In genomic region chr16:78129349-78129748, GRCh38 we compare ENCODE assay signal across 1 cellular context.
TF ChIP-seq lines count a peak whose summit lies in the region.

No MANE protein-coding gene starts in this region.

TF ChIP-seq in HepG2, 621 proteins besides CTCF, POLR2A, EP300 and RAD21 (continued from another document and continues in another):
- TF ChIP-seq KAT8 (CRISPR knock-in tag; IDR thresholded peaks at IDR 0.05): peak; percentile 62; the same call in 1 of the 2 replicates
- no peak for TF ChIP-seq ISX (CRISPR knock-in tag; conservative IDR thresholded peaks at IDR 0.05)
- TF ChIP-seq FOXK2 (IDR thresholded peaks at IDR 0.05): no peak
- TF ChIP-seq IKZF5 (CRISPR knock-in tag; IDR thresholded peaks at IDR 0.05): no peak
- TF ChIP-seq GTF2F1 (IDR thresholded peaks at IDR 0.05; ENCODE audit: low read length): no peak
- TF ChIP-seq THRA (CRISPR knock-in tag; IDR thresholded peaks at IDR 0.05; ENCODE audit: borderline replicate concordance): no peak
- no peak for TF ChIP-seq KDM2A (CRISPR knock-in tag; IDR thresholded peaks at IDR 0.05; ENCODE audit: borderline replicate concordance, low read depth)
- TF ChIP-seq MTF2 (CRISPR knock-in tag; IDR thresholded peaks at IDR 0.05; ENCODE audit: borderline replicate concordance): no peak
- no peak for TF ChIP-seq SIN3A (IDR thresholded peaks at IDR 0.05; ENCODE audit: borderline replicate concordance, low read depth, low read length)
- no peak for TF ChIP-seq ISL2 (CRISPR knock-in tag; IDR thresholded peaks at IDR 0.05)
- TF ChIP-seq ZNF839 (CRISPR knock-in tag; IDR thresholded peaks at IDR 0.05; ENCODE audit: borderline replicate concordance): no peak
- TF ChIP-seq NCOA2 (CRISPR knock-in tag; IDR thresholded peaks at IDR 0.05): peak; percentile 66
- peak; percentile 58 for TF ChIP-seq HNF4A (CRISPR knock-in tag; IDR thresholded peaks at IDR 0.05)
- no peak for TF ChIP-seq CC2D1A (CRISPR knock-in tag; IDR thresholded peaks at IDR 0.05)
- no peak for TF ChIP-seq ZNF350 (CRISPR knock-in tag; IDR thresholded peaks at IDR 0.05; ENCODE audit: borderline replicate concordance, low read depth)
- TF ChIP-seq FOXM1 (CRISPR knock-in tag; IDR thresholded peaks at IDR 0.05): no peak
- no peak for TF ChIP-seq TAF1 (CRISPR knock-in tag; IDR thresholded peaks at IDR 0.05)
- TF ChIP-seq STAT5B (CRISPR knock-in tag; IDR thresholded peaks at IDR 0.05): no peak
- TF ChIP-seq ZNF746 (CRISPR knock-in tag; IDR thresholded peaks at IDR 0.05): no peak
- TF ChIP-seq TFE3 (CRISPR knock-in tag; IDR thresholded peaks at IDR 0.05): peak; percentile 93
- TF ChIP-seq HDAC2 (CRISPR knock-in tag; IDR thresholded peaks at IDR 0.05): peak; percentile 44; the same call in 1 of the 2 replicates
- no peak for TF ChIP-seq ZNF83 (CRISPR knock-in tag; IDR thresholded peaks at IDR 0.05; ENCODE audit: borderline replicate concordance)
- TF ChIP-seq ZNF644 (CRISPR knock-in tag; IDR thresholded peaks at IDR 0.05; ENCODE audit: low read depth): 0 out of 2 replicates have a peak, but pooled peaks have one; percentile 31
- TF ChIP-seq THAP7 (CRISPR knock-in tag; IDR thresholded peaks at IDR 0.05): no peak
- TF ChIP-seq CAMTA2 (CRISPR knock-in tag; IDR thresholded peaks at IDR 0.05; ENCODE audit: borderline replicate concordance): no peak
- TF ChIP-seq PAX8 (CRISPR knock-in tag; IDR thresholded peaks at IDR 0.05; ENCODE audit: borderline replicate concordance): no peak
- TF ChIP-seq ZNF782 (CRISPR knock-in tag; IDR thresholded peaks at IDR 0.05; ENCODE audit: borderline replicate concordance): no peak
- TF ChIP-seq RXRB (CRISPR knock-in tag; IDR thresholded peaks at IDR 0.05; ENCODE audit: borderline replicate concordance): peak; percentile 45; the same call in 1 of the 2 replicates
- TF ChIP-seq KDM5A (IDR thresholded peaks at IDR 0.05; ENCODE audit: borderline replicate concordance, low read length): no peak
- TF ChIP-seq TEAD3 (CRISPR knock-in tag; optimal IDR thresholded peaks at IDR 0.05; ENCODE audit: borderline replicate concordance): peak; percentile 32
- TF ChIP-seq MLLT10 (CRISPR knock-in tag; IDR thresholded peaks at IDR 0.05): no peak
- TF ChIP-seq EZH2 (conservative IDR thresholded peaks at IDR 0.05; ENCODE audit: low read depth, low read length): no peak
- no peak for TF ChIP-seq HNRNPH1 (optimal IDR thresholded peaks at IDR 0.05; ENCODE audit: low read depth, low read length)
- TF ChIP-seq ATF2 (CRISPR knock-in tag; IDR thresholded peaks at IDR 0.05): peak; percentile 42; the same call in 1 of the 2 replicates
- TF ChIP-seq FOXP1 (IDR thresholded peaks at IDR 0.05): no peak
- peak; percentile 65 for TF ChIP-seq FOXP1 (CRISPR knock-in tag; IDR thresholded peaks at IDR 0.05)
- TF ChIP-seq MED1 (CRISPR knock-in tag; IDR thresholded peaks at IDR 0.05): peak; percentile 39; the same call in 1 of the 2 replicates
- TF ChIP-seq NCOA5 (CRISPR knock-in tag; IDR thresholded peaks at IDR 0.05): no peak
- TF ChIP-seq CREB3 (CRISPR knock-in tag; IDR thresholded peaks at IDR 0.05): no peak
- TF ChIP-seq ZMYM2 (CRISPR knock-in tag; IDR thresholded peaks at IDR 0.05): no peak
- peak; percentile 68; the same call in 1 of the 2 replicates for TF ChIP-seq SOX5 (CRISPR knock-in tag; IDR thresholded peaks at IDR 0.05; ENCODE audit: borderline replicate concordance)
- no peak for TF ChIP-seq POLR2AphosphoS2 (IDR thresholded peaks at IDR 0.05; ENCODE audit: low read depth, low read length)
- no peak for TF ChIP-seq PHF20 (CRISPR knock-in tag; IDR thresholded peaks at IDR 0.05)
- TF ChIP-seq PRDM15 (CRISPR knock-in tag; IDR thresholded peaks at IDR 0.05): peak; percentile 98
- peak; percentile 37; the same call in 1 of the 2 replicates for TF ChIP-seq ATF1 (CRISPR knock-in tag; IDR thresholded peaks at IDR 0.05)
- TF ChIP-seq TRAFD1 (CRISPR knock-in tag; IDR thresholded peaks at IDR 0.05; ENCODE audit: borderline replicate concordance): no peak
- TF ChIP-seq ARID3A (IDR thresholded peaks at IDR 0.05; ENCODE audit: low read depth, low read length): peak; percentile 76; the same call in 1 of the 2 replicates
- peak; percentile 56 for TF ChIP-seq SAP130 (CRISPR knock-in tag; IDR thresholded peaks at IDR 0.05; ENCODE audit: low read depth)
- no peak for TF ChIP-seq REXO4 (CRISPR knock-in tag; IDR thresholded peaks at IDR 0.05; ENCODE audit: borderline replicate concordance)
- TF ChIP-seq NR3C1 (CRISPR knock-in tag; IDR thresholded peaks at IDR 0.05): no peak
- TF ChIP-seq ZBTB25 (CRISPR knock-in tag; IDR thresholded peaks at IDR 0.05): 0 out of 2 replicates have a peak, but pooled peaks have one; percentile 46
- peak; percentile 60; the same call in 1 of the 2 replicates for TF ChIP-seq ZNF3 (CRISPR knock-in tag; IDR thresholded peaks at IDR 0.05)
- no peak for TF ChIP-seq ZNF460 (CRISPR knock-in tag; IDR thresholded peaks at IDR 0.05; ENCODE audit: borderline replicate concordance)
- TF ChIP-seq HDAC6 (IDR thresholded peaks at IDR 0.05; ENCODE audit: low read depth, low read length): no peak
- no peak for TF ChIP-seq MTF1 (CRISPR knock-in tag; IDR thresholded peaks at IDR 0.05)
- TF ChIP-seq ZNF883 (CRISPR knock-in tag; IDR thresholded peaks at IDR 0.05; ENCODE audit: not compliant biosample characterization): no peak
